8 cellular contexts compared by ENCODE assay signal in genomic region chr5:112419596-112420110, GRCh38. TPM values are rescaled to one million over a fixed set of nuclear protein-coding genes. Genes with fewer than 3 reads are reported as not detected.
A peak's percentile ranks its signal among the peaks of the same experiment; 100 is the strongest.
DNase-seq lines count a peak whose midpoint lies in the region; ATAC-seq, FAIRE-seq and TF ChIP-seq lines count a peak whose summit lies in the region.

No MANE protein-coding gene starts in this region.

- peak; percentile 32 for ATAC-seq in GM19328 (IDR thresholded peaks at IDR 0.05; ENCODE audit: unreplicated experiment)
- ATAC-seq in HG03196 (IDR thresholded peaks at IDR 0.05; ENCODE audit: unreplicated experiment): peak; percentile 31
- ATAC-seq in SK-N-SH treated with all-trans-retinoic acid at 6 μM for 48 hours: peak; percentile 61

- H3K4me2 ChIP-seq in endothelial cell of umbilical vein (ENCODE audit: insufficient read depth, low read length): peak overlapping the region; percentile 94

- no peaks in the 10 kb centered on the region for H3K36me3 Mint-ChIP-seq in mesothelial cell of epicardium

- DNase-seq in DMS53 treated with DMSO at 0.1 percent for 48 hours (lab: John Stamatoyannopoulos, UW; ENCODE audit: unreplicated experiment) (peak; percentile 73), endothelial cell of umbilical vein (ENCODE audit: low read depth, low spot score) (peak; percentile 69), mesothelial cell of epicardium (ENCODE audit: low spot score in 2 of 2, unreplicated experiment in 2 of 2) (peak; percentile 35 to 70), ureter (ENCODE audit: low spot score) (peak; percentile 73), COLO829 (ENCODE audit: low spot score) (no peak)

- peak overlapping the region; percentile 73 for H3K4me3 Mint-ChIP-seq in mesothelial cell of epicardium

- BruUV-seq in endothelial cell of umbilical vein (replicated peaks; lab: Mats Ljungman, UMichigan): no TSS peak

- dilution Hi-C loops in endothelial cell of umbilical vein (cut with MboI; ENCODE audit: extremely low pct_ligation_motif_present, low sequenced_read_pairs): no loop called here

- no peaks in the 10 kb centered on the region for H4K20me1 ChIP-seq in endothelial cell of umbilical vein (replicated peaks; ENCODE audit: control insufficient read depth, extremely low read depth, insufficient read depth, low read length)

- no peaks in the 10 kb centered on the region for H3K79me2 ChIP-seq in endothelial cell of umbilical vein (ENCODE audit: control insufficient read depth, insufficient read depth, low read length)

- peak overlapping the region; percentile 80 to 97 (median 91) for H3K4me3 ChIP-seq in endothelial cell of umbilical vein (replicated peaks in 1 of 3; ENCODE audit: insufficient read depth in 1 of 3, low read depth in 1 of 3, low read length in 3 of 3)

- intact Hi-C loops in endothelial cell of umbilical vein (cut with micrococcal nuclease): loop anchor here (1.0 to 10.0 kb wide), 11 partner anchors 53 to 907 kb away; partner anchors contain the start of gene STARD4

- peaks cover 7% of the 10 kb centered on the region for H3K4me1 ChIP-seq in endothelial cell of umbilical vein (ENCODE audit: control insufficient read depth, extremely low read depth, insufficient read depth, low read length)

- no peak for FAIRE-seq in endothelial cell of umbilical vein (lab: Jason Lieb, UNC)

- peak overlapping the region; percentile 93 for H2AFZ ChIP-seq in endothelial cell of umbilical vein (ENCODE audit: low read depth, low read length)

- no peaks in the 10 kb centered on the region for H3K9me1 ChIP-seq in endothelial cell of umbilical vein (replicated peaks; ENCODE audit: control insufficient read depth, extremely low read depth, insufficient read depth, low read length)

- peak overlapping the region; percentile 74 for H3K9ac ChIP-seq in endothelial cell of umbilical vein (replicated peaks; ENCODE audit: extremely low read depth, insufficient read depth, low read length)

- H3K4me1 Mint-ChIP-seq in mesothelial cell of epicardium: peaks cover 23% of the 10 kb centered on the region

- TF ChIP-seq POLR2A in endothelial cell of umbilical vein (IDR thresholded peaks at IDR 0.05; ENCODE audit: low read depth, low read length): peak; percentile 11

- H3K27ac Mint-ChIP-seq in mesothelial cell of epicardium: peak overlapping the region; percentile 30

- no peaks in the 10 kb centered on the region for H3K9me3 ChIP-seq in endothelial cell of umbilical vein (replicated peaks; ENCODE audit: control insufficient read depth, insufficient read depth, low read length)

- H3K9me3 Mint-ChIP-seq in mesothelial cell of epicardium: no peaks in the 10 kb centered on the region

- CTCF ChIA-PET in endothelial cell of umbilical vein (lab: Charles Lee): interaction anchor here (0.7 to 7.5 kb wide), 59 partner anchors 8 to 1262 kb away, joined by 3 to 230 read pairs (median 8); no protein-coding TSS in a partner anchor

- H3K27ac ChIP-seq in endothelial cell of umbilical vein (ENCODE audit: insufficient read depth, low read depth, low read length): peak overlapping the region; percentile 39

- no peaks in the 10 kb centered on the region for H3K27me3 ChIP-seq in endothelial cell of umbilical vein (ENCODE audit: control insufficient read depth in 2 of 2, insufficient read depth in 2 of 2, low read length in 2 of 2)

- POLR2A ChIA-PET in endothelial cell of umbilical vein (lab: Charles Lee): interaction anchor here (0.6 to 1.6 kb wide), 5 partner anchors 61 to 913 kb away, joined by 3 to 8 read pairs (median 4); no protein-coding TSS in a partner anchor

- no peaks in the 10 kb centered on the region for H3K36me3 ChIP-seq in endothelial cell of umbilical vein (ENCODE audit: control insufficient read depth in 2 of 2, extremely low read depth in 1 of 2, insufficient read depth in 2 of 2, low read length in 2 of 2)

- peaks cover 17% of the 10 kb centered on the region for H3K27me3 Mint-ChIP-seq in mesothelial cell of epicardium (ENCODE audit: low read depth)

- TF ChIP-seq CTCF in endothelial cell of umbilical vein (IDR thresholded peaks at IDR 0.05; ENCODE audit: extremely low read depth in 1 of 2, insufficient read depth in 1 of 2, low read depth in 1 of 2, low read length in 2 of 2) (no peak), mesothelial cell of epicardium (IDR thresholded peaks at IDR 0.05; ENCODE audit: unreplicated experiment) (no peak)

TF ChIP-seq in SK-N-SH treated with all-trans-retinoic acid at 6 μM for 48 hours, 23 proteins besides CTCF, POLR2A, EP300 and RAD21 (continues in another document):
- TF ChIP-seq RARB (CRISPR knock-in tag; IDR thresholded peaks at IDR 0.05) (no peak), PPARA (CRISPR knock-in tag; IDR thresholded peaks at IDR 0.05; ENCODE audit: borderline replicate concordance) (no peak), ZNF70 (CRISPR knock-in tag; IDR thresholded peaks at IDR 0.05) (no peak), TCF4 (CRISPR knock-in tag; IDR thresholded peaks at IDR 0.05; ENCODE audit: borderline replicate concordance) (no peak), TOX (CRISPR knock-in tag; IDR thresholded peaks at IDR 0.05; ENCODE audit: borderline replicate concordance) (no peak), POU6F1 (CRISPR knock-in tag; IDR thresholded peaks at IDR 0.05; ENCODE audit: borderline replicate concordance, low read depth) (no peak), BACH2 (CRISPR knock-in tag; IDR thresholded peaks at IDR 0.05; ENCODE audit: borderline replicate concordance) (no peak), ISL1 (CRISPR knock-in tag; IDR thresholded peaks at IDR 0.05) (no peak)

TF ChIP-seq in endothelial cell of umbilical vein, 7 proteins besides CTCF, POLR2A, EP300 and RAD21:
- TF ChIP-seq FOS (IDR thresholded peaks at IDR 0.05; ENCODE audit: borderline replicate concordance, insufficient read depth, low read length) (no peak), EZH2 (IDR thresholded peaks at IDR 0.05; ENCODE audit: borderline replicate concordance, low read depth, low read length, severe bottlenecking) (no peak)

RNA-seq across cellular contexts. Expression of gene EPB41L4A, which starts 0.6 kb away (rescaled TPM):
- 17.9 and 18.0 TPM in 2 replicates for total RNA-seq in endothelial cell of umbilical vein
- polyA plus RNA-seq in endothelial cell of umbilical vein: 4.2 and 6.0 TPM in 2 replicates
- polyA plus RNA-seq in endothelial cell of umbilical vein (2011; cell fraction: cytosol; rRNA removed): 3.9 and 4.4 TPM in 2 replicates
- 13.6 and 13.7 TPM in 2 replicates for polyA plus RNA-seq in endothelial cell of umbilical vein (2011; cell fraction: nucleus; rRNA removed)
- polyA plus RNA-seq in endothelial cell of umbilical vein (2012): 7.8 and 10.2 TPM in 2 replicates
- polyA minus RNA-seq in endothelial cell of umbilical vein: 12.5 and 21.7 TPM in 2 replicates
- 3.9 TPM for polyA minus RNA-seq in endothelial cell of umbilical vein (2011; cell fraction: cytosol; rRNA and poly(A)+ RNA removed)
- 50.6 and 62.4 TPM in 2 replicates for polyA minus RNA-seq in endothelial cell of umbilical vein (2011; cell fraction: nucleus; rRNA and poly(A)+ RNA removed)
- 38.6 to 42.3 TPM (median 39.3 TPM) in 3 replicates for total RNA-seq in mesothelial cell of epicardium
- 36.5 TPM for total RNA-seq in ureter
